Comparison of ENCODE assay signal across 19 cellular contexts in the genomic region with DNA sequence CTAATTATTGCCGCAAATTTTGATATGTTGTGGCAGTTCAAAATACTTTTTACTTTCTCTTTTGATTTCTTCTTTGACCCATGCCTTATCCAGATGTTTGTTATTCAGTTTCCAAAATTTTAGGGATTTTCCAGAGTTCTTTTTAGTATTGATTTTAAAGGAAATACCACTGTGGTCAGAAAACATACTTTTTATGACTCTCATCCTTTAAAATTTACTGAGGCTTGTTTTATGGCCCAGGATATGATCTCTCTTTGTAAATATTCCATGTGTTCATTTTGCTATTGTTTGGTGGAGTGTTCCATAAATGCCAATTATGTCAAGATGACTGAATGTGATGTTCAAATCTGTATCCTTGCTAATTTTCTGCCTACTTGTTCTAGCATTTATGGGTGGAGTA.
A peak's percentile ranks its signal among the peaks of the same experiment; 100 is the strongest.
DNase-seq lines count a peak whose midpoint lies in the region; ATAC-seq and TF ChIP-seq lines count a peak whose summit lies in the region.
"Had no signal": no experiment of that assay in that cellular context is flagged by ENCODE, and none has a peak within 500 bp of the region (broad histone marks: within the 10 kb centered on the region; RNA-seq: fewer than 3 reads in every experiment).

No MANE protein-coding gene starts in this region.

- H3K4me1 Mint-ChIP-seq in activated CD8-positive, alpha-beta T cell treated with anti-CD3 and anti-CD28 coated beads for 36 hours (ENCODE audit: low read depth), result no peaks in the 10 kb centered on the region
- H3K4me1 Mint-ChIP-seq: CD8-positive, alpha-beta memory T cell; H9 had no signal

- no peaks in the 10 kb centered on the region for H3K36me3 Mint-ChIP-seq in activated CD8-positive, alpha-beta T cell treated with anti-CD3 and anti-CD28 coated beads for 36 hours (ENCODE audit: low read depth)

- 93% methylated on average over 1 of the region's 1 CpG for WGBS in smooth muscle cell (ENCODE audit: low lambda C conversion rate)

- no peaks in the 10 kb centered on the region for H3K9me3 Mint-ChIP-seq in activated CD8-positive, alpha-beta T cell treated with anti-CD3 and anti-CD28 coated beads for 36 hours
- H3K9me3 Mint-ChIP-seq: activated naive CD4-positive, alpha-beta T cell treated with anti-CD3 and anti-CD28 coated beads for 36 hours had no signal

- H2AFZ ChIP-seq in smooth muscle cell (ENCODE audit: low read depth), result no peak overlapping the region
- H2AFZ ChIP-seq in MM.1S (ENCODE audit: low read length), result no peak overlapping the region

- no peak overlapping the region for H3K4me3 Mint-ChIP-seq in activated CD8-positive, alpha-beta T cell treated with anti-CD3 and anti-CD28 coated beads for 36 hours
- H3K4me3 Mint-ChIP-seq: activated CD4-positive, alpha-beta T cell treated with anti-CD3 and anti-CD28 coated beads for 36 hours; activated naive CD4-positive, alpha-beta T cell treated with anti-CD3 and anti-CD28 coated beads for 36 hours; CD8-positive, alpha-beta memory T cell; effector memory CD8-positive, alpha-beta T cell; H9 had no signal

- intact Hi-C loops in activated CD8-positive, alpha-beta T cell treated with anti-CD3 and anti-CD28 coated beads for 36 hours (cut with micrococcal nuclease), result no loop called here

- H3K36me3 ChIP-seq in adipocyte (ENCODE audit: control insufficient read depth, insufficient read depth, low read length, severe bottlenecking), result no peaks in the 10 kb centered on the region
- H3K36me3 ChIP-seq in smooth muscle cell (ENCODE audit: low read depth), result no peaks in the 10 kb centered on the region
- H3K36me3 ChIP-seq in MM.1S (replicated peaks; ENCODE audit: insufficient read depth, low read length), result no peaks in the 10 kb centered on the region
- H3K36me3 ChIP-seq: right lobe of liver, thyroid gland had no signal

- H3K9me3 ChIP-seq in adipocyte (ENCODE audit: control insufficient read depth, low read length) (peaks cover 39% of the 10 kb centered on the region), smooth muscle cell (replicated peaks; ENCODE audit: low read depth) (no peaks in the 10 kb centered on the region), MM.1S (replicated peaks; ENCODE audit: insufficient read depth, low read length) (no peaks in the 10 kb centered on the region)
- H3K9me3 ChIP-seq: right lobe of liver, thyroid gland had no signal

- H3K27ac Mint-ChIP-seq in activated CD8-positive, alpha-beta T cell treated with anti-CD3 and anti-CD28 coated beads for 36 hours, result no peak overlapping the region
- H3K27ac Mint-ChIP-seq: activated CD4-positive, alpha-beta T cell treated with anti-CD3 and anti-CD28 coated beads for 36 hours; activated naive CD4-positive, alpha-beta T cell treated with anti-CD3 and anti-CD28 coated beads for 36 hours; CD8-positive, alpha-beta memory T cell; effector memory CD8-positive, alpha-beta T cell; H9 had no signal

- H3K9ac ChIP-seq in adipocyte (ENCODE audit: low read length), result peak overlapping the region; percentile 81
- H3K9ac ChIP-seq in smooth muscle cell (ENCODE audit: low read depth), result no peak overlapping the region
- no peak overlapping the region for H3K9ac ChIP-seq in MM.1S (ENCODE audit: low read length)

- POLR2A ChIA-PET in activated CD8-positive, alpha-beta T cell treated with anti-CD3 and anti-CD28 coated beads for 36 hours (lab: Charles Lee), result no interaction called here

- no peaks in the 10 kb centered on the region for H3K27me3 ChIP-seq in adipocyte (replicated peaks; ENCODE audit: control insufficient read depth, insufficient read depth, low read length)
- H3K27me3 ChIP-seq in smooth muscle cell (ENCODE audit: low read depth), result no peaks in the 10 kb centered on the region
- no peaks in the 10 kb centered on the region for H3K27me3 ChIP-seq in MM.1S (replicated peaks; ENCODE audit: insufficient read depth, low read length)
- H3K27me3 ChIP-seq: right lobe of liver, thyroid gland had no signal

- no peaks in the 10 kb centered on the region for H3K9me2 ChIP-seq in MM.1S (replicated peaks; ENCODE audit: insufficient read depth, low read length)

- no peak for TF ChIP-seq CTCF in fibroblast of mammary gland (conservative IDR thresholded peaks at IDR 0.05; ENCODE audit: control insufficient read depth, insufficient read depth, low read depth, low read length)
- TF ChIP-seq CTCF in smooth muscle cell (IDR thresholded peaks at IDR 0.05; ENCODE audit: borderline replicate concordance, insufficient read depth, poor library complexity, severe bottlenecking), result no peak
- TF ChIP-seq CTCF in MM.1S (IDR thresholded peaks at IDR 0.05; ENCODE audit: low read length), result no peak
- no peak for TF ChIP-seq CTCF in activated CD8-positive, alpha-beta T cell treated with anti-CD3 and anti-CD28 coated beads for 36 hours (IDR thresholded peaks at IDR 0.05)

- peak overlapping the region; percentile 66 for H3K27ac ChIP-seq in smooth muscle cell (ENCODE audit: low read depth)
- no peak overlapping the region for H3K27ac ChIP-seq in MM.1S (ENCODE audit: low read length)
- H3K27ac ChIP-seq: right lobe of liver, thyroid gland had no signal

- CTCF ChIA-PET in activated CD8-positive, alpha-beta T cell treated with anti-CD3 and anti-CD28 coated beads for 36 hours (lab: Charles Lee), result no interaction called here

- H4K20me1 ChIP-seq in smooth muscle cell (ENCODE audit: low read depth), result no peaks in the 10 kb centered on the region
- H4K20me1 ChIP-seq in MM.1S (ENCODE audit: insufficient read depth, low read length), result no peaks in the 10 kb centered on the region

- peak overlapping the region; percentile 6 for H3K4me2 ChIP-seq in smooth muscle cell
- H3K4me2 ChIP-seq in MM.1S (ENCODE audit: low read depth, low read length), result no peak overlapping the region

- no peaks in the 10 kb centered on the region for H3K79me2 ChIP-seq in smooth muscle cell (ENCODE audit: low read depth)
- no peaks in the 10 kb centered on the region for H3K79me2 ChIP-seq in MM.1S (ENCODE audit: low read length)

- DNase-seq in GM04504 (ENCODE audit: low read depth) (peak; percentile 70), adipocyte (ENCODE audit: low read depth) (peak; percentile 68), fibroblast of mammary gland (ENCODE audit: low read depth) (peak; percentile 83), smooth muscle cell (lab: John Stamatoyannopoulos, UW; ENCODE audit: unreplicated experiment) (no peak), MM.1S (no peak), NOMO-1 treated with DMSO at 0.1 percent for 48 hours (lab: John Stamatoyannopoulos, UW; ENCODE audit: unreplicated experiment) (no peak)
- DNase-seq in activated CD8-positive, alpha-beta T cell treated with anti-CD3 and anti-CD28 coated beads for 36 hours, result no peak
- DNase-seq: activated CD4-positive, alpha-beta T cell treated with anti-CD3 and anti-CD28 coated beads for 36 hours; activated CD8-positive, alpha-beta memory T cell treated with anti-CD3 and anti-CD28 coated beads, Interleukin-2, amount 50 U/mL, for 48 hours; activated naive CD4-positive, alpha-beta T cell treated with anti-CD3 and anti-CD28 coated beads for 36 hours; CD8-positive, alpha-beta memory T cell; effector memory CD8-positive, alpha-beta T cell; H9; NCI-H2081 treated with DMSO at 0.1 percent for 48 hours; nucleus accumbens; right lobe of liver; stimulated activated CD4-positive, alpha-beta T cell treated with anti-CD3 and anti-CD28 coated beads, Interleukin-4, amount 100 ng/mL, for 4 hours; T-helper 9 cell; thyroid gland had no signal

- H3K27me3 Mint-ChIP-seq in activated CD8-positive, alpha-beta T cell treated with anti-CD3 and anti-CD28 coated beads for 36 hours, result peaks cover 3% of the 10 kb centered on the region

- ATAC-seq in activated CD8-positive, alpha-beta T cell treated with anti-CD3 and anti-CD28 coated beads for 36 hours, result no peak
- ATAC-seq: activated CD4-positive, alpha-beta T cell treated with anti-CD3 and anti-CD28 coated beads for 36 hours; effector memory CD8-positive, alpha-beta T cell; right lobe of liver had no signal

- peaks cover 12% of the 10 kb centered on the region for H3K4me1 ChIP-seq in adipocyte (ENCODE audit: control insufficient read depth, insufficient read depth, low read length)
- H3K4me1 ChIP-seq in smooth muscle cell (ENCODE audit: low read depth), result no peaks in the 10 kb centered on the region
- no peaks in the 10 kb centered on the region for H3K4me1 ChIP-seq in MM.1S (ENCODE audit: low read length)
- H3K4me1 ChIP-seq: right lobe of liver, thyroid gland had no signal

- H3K4me3 ChIP-seq in adipocyte (ENCODE audit: low read length), result peak overlapping the region; percentile 69
- no peak overlapping the region for H3K4me3 ChIP-seq in fibroblast of mammary gland (ENCODE audit: control insufficient read depth, low read depth, low read length)
- H3K4me3 ChIP-seq in smooth muscle cell, result no peak overlapping the region
- H3K4me3 ChIP-seq in MM.1S (ENCODE audit: low read length), result no peak overlapping the region
- H3K4me3 ChIP-seq: right lobe of liver, thyroid gland had no signal

- H3F3A ChIP-seq in smooth muscle cell (ENCODE audit: low read depth) (no peaks in the 10 kb centered on the region), MM.1S (ENCODE audit: insufficient read depth, low read length) (no peaks in the 10 kb centered on the region)

Comparison
In these comparisons a context has a peak if more than half of its experiments do, and no peak if none do; other contexts are left out.
1. DNase-seq: peak in GM04504 (single experiment), adipocyte (single experiment) and fibroblast of mammary gland (single experiment); none in smooth muscle cell (single experiment), MM.1S (single experiment), activated CD8-positive, alpha-beta T cell treated with anti-CD3 and anti-CD28 coated beads for 36 hours (single experiment) and NOMO-1 treated with DMSO at 0.1 percent for 48 hours (single experiment).